1 cellular context compared by ENCODE assay signal in genomic region chr2:205390866-205391265, GRCh38.
TF ChIP-seq lines count a peak whose summit lies in the region.

No MANE protein-coding gene starts in this region.

TF ChIP-seq in H1, 55 proteins besides CTCF, POLR2A, EP300 and RAD21 (continued from another document):
- no peak for TF ChIP-seq TEAD4 (IDR thresholded peaks at IDR 0.05; ENCODE audit: low read depth, low read length)
- no peak for TF ChIP-seq RFX5 (IDR thresholded peaks at IDR 0.05; ENCODE audit: borderline replicate concordance, low read depth, low read length)
- TF ChIP-seq TAF7 (optimal IDR thresholded peaks at IDR 0.05; ENCODE audit: borderline replicate concordance, low read depth, low read length), result no peak
- no peak for TF ChIP-seq CHD2 (IDR thresholded peaks at IDR 0.05; ENCODE audit: low read length)
- TF ChIP-seq TAF1 (IDR thresholded peaks at IDR 0.05; ENCODE audit: low read depth, low read length), result no peak
- no peak for TF ChIP-seq CHD1 (IDR thresholded peaks at IDR 0.05; ENCODE audit: low read depth, low read length)
- TF ChIP-seq NRF1 (IDR thresholded peaks at IDR 0.05; ENCODE audit: low read depth, low read length), result no peak
- TF ChIP-seq YY1 (IDR thresholded peaks at IDR 0.05; ENCODE audit: low read depth, low read length), result no peak
